Comparison of ENCODE assay signal across 4 cellular contexts in the genomic region with DNA sequence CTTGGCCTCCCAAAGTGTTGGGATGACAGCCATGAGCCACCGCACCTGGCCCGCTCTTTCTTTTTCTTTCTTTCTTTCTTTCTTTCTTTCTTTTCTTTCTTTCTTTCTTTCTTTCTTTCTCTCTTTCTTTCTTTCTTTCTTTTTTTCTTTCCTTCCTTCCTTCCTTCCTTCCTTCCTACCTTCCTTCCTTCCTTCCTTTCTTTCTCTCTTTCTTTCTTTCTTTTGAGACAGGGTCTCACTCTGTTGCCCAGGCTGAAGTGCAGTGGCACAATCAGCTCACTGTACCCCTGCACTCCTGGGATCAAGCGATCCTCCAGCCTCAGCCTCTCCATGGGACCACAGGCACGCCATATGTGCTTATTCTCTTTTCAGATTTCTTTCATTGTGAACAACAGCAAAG. TPM values are rescaled to one million over a fixed set of nuclear protein-coding genes. Genes with fewer than 3 reads are reported as not detected.
"Had no signal": no experiment of that assay in that cellular context is flagged by ENCODE, and none has a peak within 500 bp of the region (broad histone marks: within the 10 kb centered on the region; RNA-seq: fewer than 3 reads in every experiment).

No MANE protein-coding gene starts in this region.

RNA-seq across cellular contexts. Expression of gene SHD, which starts 7.1 kb away (rescaled TPM):
- total RNA-seq: HT1080, IMR-90 had no signal
- polyA plus RNA-seq: IgD-negative memory B cell, IMR-90 had no signal

RNA-seq across cellular contexts. Expression of gene TMIGD2, which starts 16.0 kb away (rescaled TPM):
- total RNA-seq: HT-29, HT1080, IMR-90 had no signal
- polyA plus RNA-seq: IMR-90 had no signal

RNA-seq across cellular contexts. Expression of gene STAP2, which starts 52.5 kb away (rescaled TPM):
- polyA plus RNA-seq: IgD-negative memory B cell had no signal
